8 cellular contexts compared by ENCODE assay signal in the genomic region with DNA sequence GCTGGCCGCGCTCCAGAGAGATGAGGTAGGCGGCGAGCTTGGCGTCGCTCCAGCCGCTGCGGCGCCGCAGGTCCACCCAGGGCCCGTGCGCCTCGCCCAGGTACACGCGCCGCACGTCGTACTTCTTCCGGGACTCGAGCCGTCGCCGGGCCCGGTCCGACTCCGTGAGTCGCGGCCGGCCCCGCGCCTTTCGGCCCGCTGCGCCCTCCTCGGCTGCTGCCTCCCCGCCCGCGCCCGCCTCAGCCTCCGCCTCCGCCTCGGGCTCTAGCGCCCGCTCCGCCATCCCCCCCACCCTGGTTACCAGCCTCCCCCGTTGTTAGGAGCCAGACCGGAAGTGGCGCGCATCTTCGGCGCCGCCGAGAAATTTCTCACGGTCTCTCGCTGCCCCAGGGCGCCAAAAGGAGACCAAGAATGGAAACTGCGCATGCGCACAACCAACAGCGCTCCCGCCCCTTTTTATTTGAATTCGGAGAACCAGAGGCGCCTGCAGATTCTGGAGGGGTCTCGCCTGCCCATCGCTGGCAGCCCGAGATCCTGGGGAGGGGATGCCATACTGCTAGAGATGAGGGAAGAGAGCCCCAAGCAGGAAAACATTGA. TPM values are rescaled to one million over a fixed set of nuclear protein-coding genes. Genes with fewer than 3 reads are reported as not detected.
DNase-seq lines count a peak whose midpoint lies in the region; ATAC-seq and TF ChIP-seq lines count a peak whose summit lies in the region.

A gene with protein sequence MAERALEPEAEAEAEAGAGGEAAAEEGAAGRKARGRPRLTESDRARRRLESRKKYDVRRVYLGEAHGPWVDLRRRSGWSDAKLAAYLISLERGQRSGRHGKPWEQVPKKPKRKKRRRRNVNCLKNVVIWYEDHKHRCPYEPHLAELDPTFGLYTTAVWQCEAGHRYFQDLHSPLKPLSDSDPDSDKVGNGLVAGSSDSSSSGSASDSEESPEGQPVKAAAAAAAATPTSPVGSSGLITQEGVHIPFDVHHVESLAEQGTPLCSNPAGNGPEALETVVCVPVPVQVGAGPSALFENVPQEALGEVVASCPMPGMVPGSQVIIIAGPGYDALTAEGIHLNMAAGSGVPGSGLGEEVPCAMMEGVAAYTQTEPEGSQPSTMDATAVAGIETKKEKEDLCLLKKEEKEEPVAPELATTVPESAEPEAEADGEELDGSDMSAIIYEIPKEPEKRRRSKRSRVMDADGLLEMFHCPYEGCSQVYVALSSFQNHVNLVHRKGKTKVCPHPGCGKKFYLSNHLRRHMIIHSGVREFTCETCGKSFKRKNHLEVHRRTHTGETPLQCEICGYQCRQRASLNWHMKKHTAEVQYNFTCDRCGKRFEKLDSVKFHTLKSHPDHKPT (minus strand): TSS at position 336 of the 597 bp plus-strand sequence. CDS start 53 bp downstream, at position 283.

- H3K4me2 ChIP-seq in KMS-11, result peak within 1 kb of the TSS; percentile 75

- no TSS peak for BruUV-seq in Panc1 (replicated peaks; lab: Mats Ljungman, UMichigan)

- H3K27me3 Mint-ChIP-seq in naive B cell, result no peaks in the 10 kb centered on the region

- H3K9me3 ChIP-seq in Panc1 (ENCODE audit: control insufficient read depth, insufficient read depth, low read depth, low read length) (no peaks in the 10 kb centered on the region), esophagus squamous epithelium (no peaks in the 10 kb centered on the region)

- CTCF ChIA-PET in Panc1 (lab: Charles Lee), result no interaction called here

- H2AFZ ChIP-seq in KMS-11 (ENCODE audit: low read depth), result peak within 1 kb of the TSS; percentile 39

- whole genome bisulfite sequencing in esophagus squamous epithelium, 2 donors, result 0 to 1% methylated on average over 23 to 26 of the region's 65 CpGs

- H3K27me3 ChIP-seq in KMS-11 (ENCODE audit: insufficient read depth, low read depth), result no peaks in the 10 kb centered on the region
- H3K27me3 ChIP-seq in Panc1 (ENCODE audit: control insufficient read depth, insufficient read depth, low read length), result no peaks in the 10 kb centered on the region
- H3K27me3 ChIP-seq in esophagus squamous epithelium, result no peaks in the 10 kb centered on the region

- in situ Hi-C loops in Panc1 (cut with HindIII; ENCODE audit: low pct_unique_long_range_greater_than_20kb, low sequenced_read_pairs), result no loop called here

- H3K9ac ChIP-seq in KMS-11, result peak within 1 kb of the TSS; percentile 78

- POLR2A ChIA-PET in Panc1 (lab: Charles Lee), result no interaction called here

- H4K20me1 ChIP-seq in KMS-11 (ENCODE audit: insufficient read depth), result no peaks in the 10 kb centered on the region

- H3K79me2 ChIP-seq in KMS-11 (ENCODE audit: insufficient read depth, low read depth), result no peaks in the 10 kb centered on the region

- H3K4me3 Mint-ChIP-seq in naive B cell, result peak within 1 kb of the TSS; percentile 87 to 98 (median 93)
- H3K4me3 Mint-ChIP-seq in stimulated activated effector memory CD8-positive, alpha-beta T cell treated with anti-CD3 and anti-CD28 coated beads, Interleukin-12 subunit alpha, Interleukin-12 subunit beta, amount 100 ng/mL, for 72 hours, result peak within 1 kb of the TSS; percentile 85

- H3K27ac ChIP-seq in KMS-11 (peak within 1 kb of the TSS; percentile 76), Panc1 (ENCODE audit: low read length) (peak within 1 kb of the TSS; percentile 83), esophagus squamous epithelium (peak within 1 kb of the TSS; percentile 90 to 99 (median 98))

- DNase-seq in DMS79 (lab: John Stamatoyannopoulos, UW), result peak; percentile 93
- DNase-seq in Panc1 (ENCODE audit: low read depth, low spot score), result no peak
- peak; percentile 96 to 97 for DNase-seq in activated T-cell treated with anti-CD3 and anti-CD28 coated beads, Interleukin-2, amount 50 U/mL, for 48 hours
- peak; percentile 59 for DNase-seq in esophagus squamous epithelium (lab: John Stamatoyannopoulos, UW)
- DNase-seq in naive B cell, result peak; percentile 95
- peak; percentile 96 to 97 for DNase-seq in stimulated activated effector memory CD8-positive, alpha-beta T cell treated with anti-CD3 and anti-CD28 coated beads, Interleukin-12 subunit alpha, Interleukin-12 subunit beta, amount 100 ng/mL, for 72 hours (ENCODE audit: low spot score in 2 of 2)

- peaks cover 13 to 29% (median 24%) of the 10 kb centered on the region in 3 donors for H3K4me1 Mint-ChIP-seq in naive B cell
- H3K4me1 Mint-ChIP-seq in stimulated activated effector memory CD8-positive, alpha-beta T cell treated with anti-CD3 and anti-CD28 coated beads, Interleukin-12 subunit alpha, Interleukin-12 subunit beta, amount 100 ng/mL, for 72 hours, result peaks cover 29% of the 10 kb centered on the region

- H3K4me3 ChIP-seq in KMS-11 (IDR thresholded peaks at IDR 0.05; ENCODE audit: insufficient read depth, low read depth, low read length) (no peak within 1 kb of the TSS), Panc1 (ENCODE audit: low read depth in 2 of 2, low read length in 2 of 2) (peak within 1 kb of the TSS; percentile 58 to 81), esophagus squamous epithelium (peak within 1 kb of the TSS; percentile 71 to 99 (median 94))

- no peak for TF ChIP-seq CTCF in KMS-11 (conservative IDR thresholded peaks at IDR 0.05; ENCODE audit: low read depth, low read length)
- no peak for TF ChIP-seq CTCF in Panc1 (IDR thresholded peaks at IDR 0.05)
- TF ChIP-seq CTCF in esophagus squamous epithelium (IDR thresholded peaks at IDR 0.05), result peak in 1 of 6 experiments; percentile 41

- TF ChIP-seq POLR2A in esophagus squamous epithelium (IDR thresholded peaks at IDR 0.05), result peak in 2 of 4 donors; percentile 37 to 51

- H3K36me3 ChIP-seq in KMS-11 (ENCODE audit: insufficient read depth) (no peaks in the 10 kb centered on the region), Panc1 (ENCODE audit: control insufficient read depth, insufficient read depth, low read length) (no peaks in the 10 kb centered on the region), esophagus squamous epithelium (peaks cover 0 to 20% (median 0%) of the 10 kb centered on the region in 3 donors)

- peaks cover 0 to under 1% of the 10 kb centered on the region in 2 donors for H3K36me3 Mint-ChIP-seq in naive B cell
- peaks cover 53% of the 10 kb centered on the region for H3K36me3 Mint-ChIP-seq in stimulated activated effector memory CD8-positive, alpha-beta T cell treated with anti-CD3 and anti-CD28 coated beads, Interleukin-12 subunit alpha, Interleukin-12 subunit beta, amount 100 ng/mL, for 72 hours

- ATAC-seq in GM21737 (IDR thresholded peaks at IDR 0.05; ENCODE audit: unreplicated experiment), result peak; percentile 43
- peak; percentile 88 for ATAC-seq in Panc1
- ATAC-seq in naive B cell (ENCODE audit: low read depth in 2 of 2), result peak; percentile 61 to 65
- peak; percentile 84 for ATAC-seq in stimulated activated effector memory CD8-positive, alpha-beta T cell treated with anti-CD3 and anti-CD28 coated beads, Interleukin-12 subunit alpha, Interleukin-12 subunit beta, amount 100 ng/mL, for 72 hours

- intact Hi-C loops in Panc1 (cut with micrococcal nuclease; ENCODE audit: unreplicated experiment), result no loop called here
- intact Hi-C loops in esophagus squamous epithelium (cut with DNase I), result no loop called here

- H3K9me3 Mint-ChIP-seq in naive B cell, result no peaks in the 10 kb centered on the region
- no peaks in the 10 kb centered on the region for H3K9me3 Mint-ChIP-seq in stimulated activated effector memory CD8-positive, alpha-beta T cell treated with anti-CD3 and anti-CD28 coated beads, Interleukin-12 subunit alpha, Interleukin-12 subunit beta, amount 100 ng/mL, for 72 hours

- H3K4me1 ChIP-seq in KMS-11 (ENCODE audit: low read depth, poor library complexity, severe bottlenecking) (peaks cover 10% of the 10 kb centered on the region), Panc1 (ENCODE audit: control insufficient read depth, insufficient read depth, low read length) (peaks cover 3% of the 10 kb centered on the region; the same call in 1 of the 2 replicates), esophagus squamous epithelium (peaks cover 0 to 24% (median 8%) of the 10 kb centered on the region in 3 donors)

- H3K27ac Mint-ChIP-seq in naive B cell, result peak within 1 kb of the TSS; percentile 94 to 99 (median 97)
- peak within 1 kb of the TSS; percentile 97 for H3K27ac Mint-ChIP-seq in stimulated activated effector memory CD8-positive, alpha-beta T cell treated with anti-CD3 and anti-CD28 coated beads, Interleukin-12 subunit alpha, Interleukin-12 subunit beta, amount 100 ng/mL, for 72 hours

RNA-seq across cellular contexts. Expression of the gene that starts here (rescaled TPM):
- 10.4 TPM for total RNA-seq in Panc1 (2021; ENCODE audit: unreplicated experiment)
- 15.8 TPM for polyA plus RNA-seq in Panc1 (2012; ENCODE audit: insufficient read length)
- 10 to 100 TPM in 1 of 4 donors, 1 to 10 TPM in 3; 3.6 to 10.2 (median 5.0) TPM for total RNA-seq in esophagus squamous epithelium
- 1 to 10 TPM in 5 of 6 donors, not detected in 1; 1.0 to 3.6 (median 1.4) TPM for polyA plus RNA-seq in naive B cell (ENCODE audit: low read depth in 6 of 6)
